Comparison of ENCODE assay signal across 21 cellular contexts in genomic region chr15:84907731-84908130, GRCh38. TPM values are rescaled to one million over a fixed set of nuclear protein-coding genes. Genes with fewer than 3 reads are reported as not detected.
DNase-seq lines count a peak whose midpoint lies in the region; ATAC-seq, FAIRE-seq and TF ChIP-seq lines count a peak whose summit lies in the region.
"Had no signal": no experiment of that assay in that cellular context is flagged by ENCODE, and none has a peak within 500 bp of the region (broad histone marks: within the 10 kb centered on the region; RNA-seq: fewer than 3 reads in every experiment).

No MANE protein-coding gene starts in this region.

- H3K9ac ChIP-seq in IMR-90 (ENCODE audit: low read depth, low read length) (no peak overlapping the region), H1 (replicated peaks in 1 of 4; ENCODE audit: extremely low read depth in 1 of 4, low read depth in 3 of 4, low read length in 3 of 4) (no peak overlapping the region), parathyroid adenoma (no peak overlapping the region)
- H3K9ac ChIP-seq: GM23248 had no signal

- WGBS in A549 (ENCODE audit: missing lambda C conversion rate): 93% methylated on average over 4 of the region's 4 CpGs
- no CpG with 5 or more reads among the region's 4 CpGs for WGBS in IMR-90 (ENCODE audit: extremely low coverage in 2 of 2, insufficient read length in 1 of 2), 2 experiments
- 93% methylated on average over 4 of the region's 4 CpGs; no CpG with 5 or more reads in 1 of the 2 experiments for WGBS in H1 (ENCODE audit: extremely low coverage in 1 of 2, insufficient coverage in 1 of 2, insufficient read length in 1 of 2, insufficient replicate concordance in 2 of 2, low coverage in 1 of 2, low lambda C conversion rate in 2 of 2, missing lambda C conversion rate in 1 of 2), 2 experiments

- H3K27ac ChIP-seq in A549: peak overlapping the region in 1 of 2 experiments; percentile 45; a peak in 3 of 6 replicates
- no peak overlapping the region for H3K27ac ChIP-seq in IMR-90 (ENCODE audit: insufficient read depth, low read length)
- H3K27ac ChIP-seq in H1 (ENCODE audit: low read depth, low read length): no peak overlapping the region
- peak overlapping the region; percentile 85 for H3K27ac ChIP-seq in parathyroid adenoma
- no peak overlapping the region for H3K27ac ChIP-seq in left lung
- H3K27ac ChIP-seq: GM23248 had no signal

- H3K27ac Mint-ChIP-seq in activated T-helper 2 cell treated with anti-CD3 and anti-CD28 coated beads, Interferon-gamma antibody, Interleukin-2, Interleukin-4, amounts not matched to agents 10 μg/mL and 5 μg/mL and 100 μg/mL, durations not matched to agents 14 hours and 24 hours and 36 hours: no peak overlapping the region
- H3K27ac Mint-ChIP-seq: CD4-positive, alpha-beta memory T cell; H9; HFFc6 had no signal

- H2BK15ac ChIP-seq in IMR-90 (ENCODE audit: low read depth, low read length): no peak overlapping the region
- H2BK15ac ChIP-seq in H1 (ENCODE audit: low read length): no peak overlapping the region

- POLR2A ChIA-PET in A549 (lab: Yijun Ruan, JAX) (no interaction called here), IMR-90 (lab: Charles Lee; ENCODE audit: unreplicated experiment) (no interaction called here), H1 (lab: Charles Lee; ENCODE audit: partially characterized antibody) (interaction anchor here (1.0 kb wide), 1 partner anchor 33 kb away, joined by 3 read pairs; no protein-coding TSS in a partner anchor)

- H3K14ac ChIP-seq in IMR-90 (replicated peaks; ENCODE audit: low read depth, low read length) (no peak overlapping the region), H1 (ENCODE audit: insufficient read length) (no peak overlapping the region)

- H2AK5ac ChIP-seq in IMR-90 (ENCODE audit: low read depth, low read length) (no peak overlapping the region), H1 (ENCODE audit: low read depth, low read length) (no peak overlapping the region)

- dilution Hi-C loops in IMR-90 (cut with HindIII; ENCODE audit: low sequenced_read_pairs, unreplicated experiment): no loop called here

- H3K4me3 Mint-ChIP-seq in activated T-helper 2 cell treated with anti-CD3 and anti-CD28 coated beads, Interferon-gamma antibody, Interleukin-2, Interleukin-4, amounts not matched to agents 10 μg/mL and 5 μg/mL and 100 μg/mL, durations not matched to agents 14 hours and 24 hours and 36 hours (ENCODE audit: low read depth): no peak overlapping the region
- H3K4me3 Mint-ChIP-seq: CD4-positive, alpha-beta memory T cell; H9; HFFc6 had no signal

- H4K8ac ChIP-seq in IMR-90 (ENCODE audit: low read depth in 2 of 2, low read length in 2 of 2) (no peak overlapping the region), H1 (ENCODE audit: extremely low read depth, insufficient read depth, low read length) (no peak overlapping the region)

- H4K20me1 ChIP-seq in IMR-90 (ENCODE audit: insufficient read depth, low read length) (no peaks in the 10 kb centered on the region), H1 (replicated peaks in 1 of 2; ENCODE audit: control insufficient read depth in 1 of 2, insufficient read depth in 2 of 2, low read length in 2 of 2) (no peaks in the 10 kb centered on the region)

- no peaks in the 10 kb centered on the region for H3K36me3 Mint-ChIP-seq in activated T-helper 2 cell treated with anti-CD3 and anti-CD28 coated beads, Interferon-gamma antibody, Interleukin-2, Interleukin-4, amounts not matched to agents 10 μg/mL and 5 μg/mL and 100 μg/mL, durations not matched to agents 14 hours and 24 hours and 36 hours (ENCODE audit: low read depth)
- H3K36me3 Mint-ChIP-seq: CD4-positive, alpha-beta memory T cell had no signal

- H3K9me3 ChIP-seq in A549 (no peaks in the 10 kb centered on the region), IMR-90 (ENCODE audit: control insufficient read depth, insufficient read depth, low read length) (no peaks in the 10 kb centered on the region), H1 (ENCODE audit: insufficient read depth in 2 of 2, low read depth in 1 of 2, low read length in 1 of 2) (no peaks in the 10 kb centered on the region), parathyroid adenoma (ENCODE audit: control insufficient read depth, low read length) (no peaks in the 10 kb centered on the region), left lung (no peaks in the 10 kb centered on the region)

- H2BK5ac ChIP-seq in IMR-90 (ENCODE audit: low read depth, low read length, poor library complexity, severe bottlenecking): no peak overlapping the region
- no peak overlapping the region for H2BK5ac ChIP-seq in H1 (ENCODE audit: low read depth, low read length)

- H3K4me2 ChIP-seq in A549: no peak overlapping the region
- no peak overlapping the region for H3K4me2 ChIP-seq in IMR-90 (ENCODE audit: low read depth, low read length)
- no peak overlapping the region for H3K4me2 ChIP-seq in H1 (ENCODE audit: insufficient read depth in 1 of 2, low read depth in 2 of 2, low read length in 2 of 2)
- H3K4me2 ChIP-seq in parathyroid adenoma (ENCODE audit: low read length): no peak overlapping the region

- H4K5ac ChIP-seq in IMR-90 (ENCODE audit: low read depth, low read length) (no peak overlapping the region), H1 (ENCODE audit: insufficient read length, low read depth, low read length) (no peak overlapping the region)

- H3K9me1 ChIP-seq in IMR-90 (ENCODE audit: insufficient read depth, low read length): peaks cover 11% of the 10 kb centered on the region

- TF ChIP-seq EP300 in A549 (IDR thresholded peaks at IDR 0.05): no peak
- no peak for TF ChIP-seq EP300 in H1 (IDR thresholded peaks at IDR 0.05; ENCODE audit: borderline replicate concordance in 1 of 2, low read depth in 2 of 2, low read length in 2 of 2)

- no peaks in the 10 kb centered on the region for H3K79me1 ChIP-seq in IMR-90 (ENCODE audit: low read depth in 1 of 2, low read length in 2 of 2)
- H3K79me1 ChIP-seq in H1 (ENCODE audit: low read depth, low read length): no peaks in the 10 kb centered on the region

- ATAC-seq in A549 (no peak), IMR-90 (ENCODE audit: low read depth) (no peak), left lung (no peak)
- ATAC-seq: HCT116 had no signal

- no peak overlapping the region for H3K18ac ChIP-seq in IMR-90 (ENCODE audit: low read depth, low read length)
- H3K18ac ChIP-seq in H1 (ENCODE audit: extremely low read depth, low read length): no peak overlapping the region

- H3K4me1 ChIP-seq in A549 (peaks cover 60% of the 10 kb centered on the region), IMR-90 (ENCODE audit: control insufficient read depth, insufficient read depth, low read length) (peaks cover 13% of the 10 kb centered on the region), H1 (replicated peaks in 1 of 4; ENCODE audit: control insufficient read depth in 3 of 4, insufficient read depth in 4 of 4, low read length in 3 of 4) (no peaks in the 10 kb centered on the region; a peak in 2 of 7 replicates), parathyroid adenoma (peaks cover 21% of the 10 kb centered on the region), left lung (peaks cover 0 to 12% of the 10 kb centered on the region in 2 donors)

- H2BK120ac ChIP-seq in IMR-90 (ENCODE audit: low read depth, low read length) (no peak overlapping the region), H1 (replicated peaks; ENCODE audit: low read depth, low read length) (no peak overlapping the region)

- H3K36me3 ChIP-seq in IMR-90 (ENCODE audit: control insufficient read depth, insufficient read depth, low read length): no peaks in the 10 kb centered on the region
- no peaks in the 10 kb centered on the region for H3K36me3 ChIP-seq in H1 (ENCODE audit: control insufficient read depth in 2 of 4, insufficient read depth in 4 of 4, low read length in 3 of 4)
- H3K36me3 ChIP-seq in parathyroid adenoma (ENCODE audit: control insufficient read depth, insufficient read depth, low read length): no peaks in the 10 kb centered on the region
- H3K36me3 ChIP-seq in left lung: no peaks in the 10 kb centered on the region

- FAIRE-seq in A549 (lab: Jason Lieb, UNC) (no peak), H1 (lab: Jason Lieb, UNC) (no peak)
- FAIRE-seq: G401.6, GM12892, GM19239 had no signal

- H3K23me2 ChIP-seq in H1 (ENCODE audit: low read depth, low read length): no peaks in the 10 kb centered on the region

- H3K4me3 ChIP-seq in A549: no peak overlapping the region
- no peak overlapping the region for H3K4me3 ChIP-seq in IMR-90 (ENCODE audit: insufficient read depth, low read depth, low read length)
- no peak overlapping the region for H3K4me3 ChIP-seq in H1 (ENCODE audit: extremely low read depth in 1 of 4, insufficient read depth in 2 of 4, low read depth in 3 of 4, low read length in 4 of 4)
- H3K4me3 ChIP-seq in parathyroid adenoma (ENCODE audit: low read depth, low read length): no peak overlapping the region
- no peak overlapping the region for H3K4me3 ChIP-seq in left lung
- H3K4me3 ChIP-seq: GM23248 had no signal

- H3K56ac ChIP-seq in IMR-90 (ENCODE audit: extremely low read depth, insufficient read depth, low read length): no peak overlapping the region
- no peak overlapping the region for H3K56ac ChIP-seq in H1 (replicated peaks; ENCODE audit: insufficient read length, low read depth, low read length)

- H4K91ac ChIP-seq in IMR-90 (ENCODE audit: insufficient read depth, low read depth, low read length) (no peak overlapping the region), H1 (replicated peaks; ENCODE audit: insufficient read length, low read length) (no peak overlapping the region)

- H3K4ac ChIP-seq in IMR-90 (ENCODE audit: low read depth, low read length) (no peak overlapping the region), H1 (replicated peaks; ENCODE audit: insufficient read length, low read depth, low read length) (no peak overlapping the region)

- peak overlapping the region; percentile 46 for H2AK9ac ChIP-seq in IMR-90 (replicated peaks; ENCODE audit: low read depth, low read length, poor library complexity)

- CTCF ChIA-PET in A549 (lab: Yijun Ruan, JAX) (interaction anchor here (0.9 to 13.2 kb wide), 7 partner anchors 12 to 336 kb away, joined by 3 to 137 read pairs (median 3); no protein-coding TSS in a partner anchor), IMR-90 (lab: Yijun Ruan, JAX) (no interaction called here), H1 (lab: Charles Lee; ENCODE audit: partially characterized antibody) (interaction anchor here (1.3 to 1.6 kb wide), 3 partner anchors 8 to 63 kb away, joined by 3 to 5 read pairs (median 4); no protein-coding TSS in a partner anchor)

- in situ Hi-C loops in IMR-90 (cut with MboI; ENCODE audit: low sequenced_read_pairs): no loop called here

- peaks cover 8% of the 10 kb centered on the region for H3K4me1 Mint-ChIP-seq in activated T-helper 2 cell treated with anti-CD3 and anti-CD28 coated beads, Interferon-gamma antibody, Interleukin-2, Interleukin-4, amounts not matched to agents 10 μg/mL and 5 μg/mL and 100 μg/mL, durations not matched to agents 14 hours and 24 hours and 36 hours (ENCODE audit: low read depth)
- H3K4me1 Mint-ChIP-seq: CD4-positive, alpha-beta memory T cell had no signal

- TF ChIP-seq POLR2A in A549 (IDR thresholded peaks at IDR 0.05; ENCODE audit: low read length): no peak
- TF ChIP-seq POLR2A in IMR-90 (IDR thresholded peaks at IDR 0.05; ENCODE audit: low read depth, low read length): no peak
- no peak for TF ChIP-seq POLR2A in H1 (IDR thresholded peaks at IDR 0.05; ENCODE audit: control extremely low read depth in 1 of 2, low read depth in 2 of 2, low read length in 2 of 2)

- H3K27me3 ChIP-seq in IMR-90 (ENCODE audit: control insufficient read depth, insufficient read depth, low read length) (no peaks in the 10 kb centered on the region), H1 (replicated peaks in 1 of 4; ENCODE audit: control insufficient read depth in 3 of 4, extremely low read depth in 1 of 4, insufficient read depth in 3 of 4, low read length in 3 of 4) (no peaks in the 10 kb centered on the region), parathyroid adenoma (ENCODE audit: control insufficient read depth, insufficient read depth, low read length) (no peaks in the 10 kb centered on the region), left lung (no peaks in the 10 kb centered on the region)

- H3K23ac ChIP-seq in IMR-90 (ENCODE audit: low read depth, low read length): no peak overlapping the region
- H3K23ac ChIP-seq in H1 (ENCODE audit: insufficient read length): no peak overlapping the region

- TF ChIP-seq RAD21 in A549 (conservative IDR thresholded peaks at IDR 0.05 in 1 of 2, IDR thresholded peaks at IDR 0.05 in 1 of 2) (no peak), IMR-90 (IDR thresholded peaks at IDR 0.05; ENCODE audit: low read length) (no peak), H1 (IDR thresholded peaks at IDR 0.05 in 1 of 2, conservative IDR thresholded peaks at IDR 0.05 in 1 of 2; ENCODE audit: low read depth in 2 of 2, low read length in 2 of 2) (no peak)

- no peaks in the 10 kb centered on the region for H3K27me3 Mint-ChIP-seq in activated T-helper 2 cell treated with anti-CD3 and anti-CD28 coated beads, Interferon-gamma antibody, Interleukin-2, Interleukin-4, amounts not matched to agents 10 μg/mL and 5 μg/mL and 100 μg/mL, durations not matched to agents 14 hours and 24 hours and 36 hours (ENCODE audit: low read depth)

- no peak overlapping the region for H2BK20ac ChIP-seq in IMR-90 (ENCODE audit: low read depth, low read length)
- no peak overlapping the region for H2BK20ac ChIP-seq in H1 (ENCODE audit: low read length)

- H3K79me2 ChIP-seq in H1 (ENCODE audit: control insufficient read depth in 1 of 2, insufficient read depth in 2 of 2, low read length in 2 of 2) (no peaks in the 10 kb centered on the region), parathyroid adenoma (no peaks in the 10 kb centered on the region)

- intact Hi-C loops in IMR-90 (cut with micrococcal nuclease): no loop called here
- intact Hi-C loops in activated T-helper 2 cell treated with anti-CD3 and anti-CD28 coated beads, Interferon-gamma antibody, Interleukin-2, Interleukin-4, amounts not matched to agents 10 μg/mL and 5 μg/mL and 100 μg/mL, durations not matched to agents 14 hours and 24 hours and 36 hours (cut with micrococcal nuclease): no loop called here
- intact Hi-C loops in left lung (cut with DNase I): no loop called here

- H2BK12ac ChIP-seq in H1 (ENCODE audit: low read depth, low read length): no peak overlapping the region

- DNase-seq in A549 (ENCODE audit: low read depth in 1 of 2, low spot score in 1 of 2): no peak
- no peak for DNase-seq in IMR-90
- no peak for DNase-seq in H1 (ENCODE audit: low read depth in 1 of 2, low spot score in 2 of 2)
- no peak for DNase-seq in DMS153 (lab: John Stamatoyannopoulos, UW)
- DNase-seq in activated T-helper 2 cell treated with anti-CD3 and anti-CD28 coated beads, Interferon-gamma antibody, Interleukin-2, Interleukin-4, amounts not matched to agents 10 μg/mL and 5 μg/mL and 100 μg/mL, durations not matched to agents 14 hours and 24 hours and 36 hours (ENCODE audit: low spot score): no peak
- no peak for DNase-seq in left lung
- DNase-seq: 8988T; C1 segment of cervical spinal cord; Calu3; CD4-positive, alpha-beta memory T cell; COR-L47; DND-41; GM23248; H9; HFFc6 had no signal

- H2AFZ ChIP-seq in IMR-90 (replicated peaks; ENCODE audit: low read length, poor library complexity) (no peak overlapping the region), H1 (ENCODE audit: low read length) (no peak overlapping the region), parathyroid adenoma (no peak overlapping the region)
- H2AFZ ChIP-seq: GM23248 had no signal

- no peaks in the 10 kb centered on the region for H3K9me3 Mint-ChIP-seq in activated T-helper 2 cell treated with anti-CD3 and anti-CD28 coated beads, Interferon-gamma antibody, Interleukin-2, Interleukin-4, amounts not matched to agents 10 μg/mL and 5 μg/mL and 100 μg/mL, durations not matched to agents 14 hours and 24 hours and 36 hours
- H3K9me3 Mint-ChIP-seq: CD4-positive, alpha-beta memory T cell; H9; HFFc6 had no signal

- BruUV-seq in IMR-90 (replicated peaks; lab: Mats Ljungman, UMichigan): no TSS peak

- TF ChIP-seq CTCF in A549 (IDR thresholded peaks at IDR 0.05) (no peak), IMR-90 (conservative IDR thresholded peaks at IDR 0.05; ENCODE audit: low read depth, low read length) (no peak), H1 (IDR thresholded peaks at IDR 0.05; ENCODE audit: control extremely low read depth in 1 of 3, insufficient read depth in 1 of 3, low read depth in 1 of 3, low read length in 3 of 3) (no peak), parathyroid adenoma (IDR thresholded peaks at IDR 0.05) (no peak), left lung (IDR thresholded peaks at IDR 0.05) (no peak)

RNA-seq across cellular contexts. Expression of gene SLC28A1, which starts 23.3 kb away (rescaled TPM):
- polyA plus RNA-seq in A549 (2011; rRNA removed): 0.13 TPM in 2 replicates
- 0.03 and 0.05 TPM in 2 replicates for polyA plus RNA-seq in A549 (2012; cell fraction: cytosol; rRNA removed)
- 0.06 and 0.18 TPM in 2 replicates for polyA plus RNA-seq in A549 (2012; cell fraction: nucleus; rRNA removed)
- 0.04 to 0.06 TPM in 2 of 3 replicates, not detected in the other for polyA plus RNA-seq in A549 (2017; fragmentation: RNase III; extraction: RNeasy Plus Mini Kit Qiagen cat#74134 plus additional on column Dnase treatment)
- polyA minus RNA-seq in A549 (2011; rRNA and poly(A)+ RNA removed): 0.49 and 0.62 TPM in 2 replicates
- total RNA-seq in IMR-90 (2012; rRNA removed): not detected in 2 replicates
- not detected in 2 replicates for polyA plus RNA-seq in IMR-90 (2012; rRNA removed)
- 0.01 TPM in 1 of 2 replicates, not detected in the other for polyA plus RNA-seq in IMR-90 (2012; cell fraction: cytosol; rRNA removed)
- polyA plus RNA-seq in IMR-90 (2012; cell fraction: nucleus; rRNA removed; ENCODE audit: low replicate concordance): not detected in 2 replicates
- total RNA-seq in H1 (2021; fragmentation: NEBNext Ultra II Directional; extraction: Animal tissue kit (Norgen Biotek cat#: 25700)): not detected in 2 replicates
- 0.03 and 0.09 TPM in 2 replicates for polyA plus RNA-seq in H1 (2011; rRNA removed)
- 0.05 TPM for polyA plus RNA-seq in H1 (2011; cell fraction: cytosol; rRNA removed)
- 0.23 TPM for polyA plus RNA-seq in H1 (2011; cell fraction: nucleus; rRNA removed)
- polyA plus RNA-seq in H1 (2012, experiment 1 of 2): 0.07 to 0.11 TPM in 2 of 4 replicates, not detected in the others
- polyA plus RNA-seq in H1 (2012, experiment 2 of 2): not detected
- not detected for polyA plus RNA-seq in H1 (2013, experiment 1 of 2)
- not detected for polyA plus RNA-seq in H1 (2013, experiment 2 of 2)
- 0.10 TPM in 1 of 2 replicates, not detected in the other for polyA minus RNA-seq in H1 (2011; rRNA and poly(A)+ RNA removed)
- not detected for polyA minus RNA-seq in H1 (2011; cell fraction: cytosol; rRNA and poly(A)+ RNA removed)
- polyA minus RNA-seq in H1 (2011; cell fraction: nucleus; rRNA and poly(A)+ RNA removed): 0.20 TPM
- total RNA-seq in activated T-helper 2 cell treated with anti-CD3 and anti-CD28 coated beads, Interferon-gamma antibody, Interleukin-2, Interleukin-4, amounts not matched to agents 10 μg/mL and 5 μg/mL and 100 μg/mL, durations not matched to agents 14 hours and 24 hours and 36 hours: not detected in 2 replicates
- not detected for total RNA-seq in left lung
- total RNA-seq: A673; CD4-positive, alpha-beta memory T cell; GM23248; HFFc6 had no signal
- polyA plus RNA-seq: CD4-positive, alpha-beta memory T cell; GM23248 had no signal

Comparison
In these comparisons a context has a peak if more than half of its experiments do, and no peak if none do; other contexts are left out.
1. Of the 18 proteins assayed by ChIP-seq in both H1 and A549: peak only in H1: none; only in A549: none; in both: KDM1A; in neither: 16; mixed calls (peak in some experiments, not most) for 1.